In the genomic region with DNA sequence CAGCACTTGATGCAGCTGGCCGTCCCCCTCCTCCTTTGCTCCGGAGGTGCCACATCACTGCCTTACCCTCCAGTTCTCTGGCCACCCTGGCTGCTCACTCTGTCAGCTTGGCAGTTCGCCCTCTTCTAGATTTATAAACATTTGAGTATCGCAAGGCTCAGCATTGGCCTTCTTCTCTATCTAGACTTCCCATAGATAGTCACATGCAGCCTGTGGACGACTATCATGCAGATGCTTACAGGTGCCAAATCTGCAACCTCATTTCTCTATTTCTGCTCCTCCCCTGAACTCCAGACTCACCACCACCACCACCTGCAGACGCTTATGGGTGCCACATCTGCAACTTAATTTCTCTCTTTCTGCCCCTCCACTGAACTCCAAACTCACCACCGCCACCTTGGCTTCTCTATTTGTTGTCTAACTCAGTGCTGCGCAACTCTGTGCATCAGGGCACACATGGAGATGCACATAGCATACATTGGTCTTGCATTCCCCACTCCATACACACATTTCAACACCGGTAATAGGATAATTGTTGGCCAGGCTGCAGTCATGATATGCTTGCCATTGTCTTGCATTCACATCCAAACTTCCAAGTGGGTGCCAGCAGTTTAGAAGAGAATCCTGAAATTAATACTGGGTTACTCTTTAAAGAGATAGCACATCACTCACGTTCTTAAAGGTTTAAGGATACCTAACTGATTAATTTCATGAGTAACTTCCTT, we compare ENCODE assay signal across 10 cellular contexts. TPM values are rescaled to one million over a fixed set of nuclear protein-coding genes. Genes with fewer than 3 reads are reported as not detected.
DNase-seq lines count a peak whose midpoint lies in the region; ATAC-seq, FAIRE-seq and TF ChIP-seq lines count a peak whose summit lies in the region.
"Had no signal": no experiment of that assay in that cellular context is flagged by ENCODE, and none has a peak within 500 bp of the region (broad histone marks: within the 10 kb centered on the region; RNA-seq: fewer than 3 reads in every experiment).

No MANE protein-coding gene starts in this region.

- H3K36me3 Mint-ChIP-seq in HFFc6 (ENCODE audit: low read depth) (peaks cover 29% of the 10 kb centered on the region), naive B cell (no peaks in the 10 kb centered on the region)

- no peak for FAIRE-seq in GM12892 (lab: Jason Lieb, UNC)

- no peaks in the 10 kb centered on the region for H3K9me3 Mint-ChIP-seq in HFFc6
- no peaks in the 10 kb centered on the region for H3K9me3 Mint-ChIP-seq in naive B cell

- H3K4me3 Mint-ChIP-seq in HFFc6 = no peak overlapping the region
- peak overlapping the region; percentile 75 to 95 (median 91) for H3K4me3 Mint-ChIP-seq in naive B cell

- H3K4me3 ChIP-seq in AG04450 (ENCODE audit: low read depth, low read length) = no peak overlapping the region
- no peak overlapping the region for H3K4me3 ChIP-seq in ascending aorta

- H3K4me1 ChIP-seq in ascending aorta = peaks cover 7 to 13% of the 10 kb centered on the region in 2 donors

- CTCF ChIA-PET in AG04450 (lab: Charles Lee) = interaction anchor here (1.1 kb wide), 1 partner anchor 94 kb away, joined by 3 read pairs; no protein-coding TSS in a partner anchor

- H3K27me3 Mint-ChIP-seq in HFFc6 (ENCODE audit: insufficient read depth) (peaks cover 2% of the 10 kb centered on the region; the same call in 1 of the 2 replicates), naive B cell (no peaks in the 10 kb centered on the region)

- peak overlapping the region; percentile 79 for H3K27ac Mint-ChIP-seq in HFFc6
- H3K27ac Mint-ChIP-seq in naive B cell = peak overlapping the region; percentile 52 to 97 (median 92)

- intact Hi-C loops in ascending aorta (cut with DNase I) = loop anchor here (5.0 to 10.0 kb wide), 4 partner anchors 136 to 508 kb away; partner anchors contain the start of genes CCT5 and MARCHF6

- no peaks in the 10 kb centered on the region; the same call in 1 of the 2 replicates for H3K9me3 ChIP-seq in AG04450 (ENCODE audit: control insufficient read depth, insufficient read depth, low read length)
- no peaks in the 10 kb centered on the region for H3K9me3 ChIP-seq in ascending aorta

- no peaks in the 10 kb centered on the region for H3K27me3 ChIP-seq in AG04450 (ENCODE audit: control insufficient read depth, insufficient read depth, low read length)
- H3K27me3 ChIP-seq in ascending aorta = no peaks in the 10 kb centered on the region

- no peak for TF ChIP-seq POLR2A in GM12892 (IDR thresholded peaks at IDR 0.05; ENCODE audit: low read depth, low read length)

- no peak for TF ChIP-seq CTCF in AG04450 (IDR thresholded peaks at IDR 0.05; ENCODE audit: low read depth, low read length)
- no peak for TF ChIP-seq CTCF in HFFc6 (IDR thresholded peaks at IDR 0.05)
- no peak for TF ChIP-seq CTCF in ascending aorta (IDR thresholded peaks at IDR 0.05)

- ATAC-seq in naive B cell (ENCODE audit: low read depth in 2 of 2) (peak; percentile 37 to 39), GM21723 (IDR thresholded peaks at IDR 0.05; ENCODE audit: unreplicated experiment) (no peak)
- ATAC-seq: HCT116 had no signal

- peak overlapping the region; percentile 42 for H3K27ac ChIP-seq in AG04450 (ENCODE audit: low read depth, low read length)
- H3K27ac ChIP-seq in ascending aorta = peak overlapping the region; percentile 98 to 99

- H3K4me1 Mint-ChIP-seq in HFFc6 (ENCODE audit: low read depth) (peaks cover 35% of the 10 kb centered on the region), naive B cell (peaks cover 34 to 42% (median 41%) of the 10 kb centered on the region in 3 donors)

- POLR2A ChIA-PET in AG04450 (lab: Yijun Ruan, JAX) = no interaction called here

- no peaks in the 10 kb centered on the region for H3K36me3 ChIP-seq in ascending aorta

- DNase-seq in AG04450 (ENCODE audit: low read depth, low spot score) (no peak), HFFc6 (no peak), ascending aorta (ENCODE audit: low spot score in 2 of 2) (no peak), naive B cell (peak; percentile 59), hepatic stellate cell (ENCODE audit: low spot score) (no peak), GM12892 (ENCODE audit: insufficient read length) (no peak), EL (no peak)
- DNase-seq: NCI-H345 had no signal

RNA-seq across cellular contexts. Expression of gene DAP, which starts 1.9 kb away (rescaled TPM):
- polyA plus RNA-seq in AG04450 (2011; rRNA removed) = 117 and 179 TPM in 2 replicates
- polyA minus RNA-seq in AG04450 (2011; rRNA and poly(A)+ RNA removed) = 168 and 222 TPM in 2 replicates
- 100 to 1,000 TPM; 255 to 357 (median 285) TPM for total RNA-seq in HFFc6 (2021; fragmentation: NEBNext Ultra II Directional; extraction: Animal tissue kit (Norgen Biotek cat#: 25700))
- 117 TPM for total RNA-seq in ascending aorta
- polyA plus RNA-seq in naive B cell (ENCODE audit: low read depth in 6 of 6) = 10 to 100 TPM; 48.6 to 90.4 (median 62.8) TPM
- 54.5 TPM for polyA plus RNA-seq in GM12892 (2012; ENCODE audit: missing spikeins)
